ENCODE assay signal across 31 cellular contexts in genomic region chr10:27771231-27771630, GRCh38. TPM values are rescaled to one million over a fixed set of nuclear protein-coding genes. Genes with fewer than 3 reads are reported as not detected.
A peak's percentile ranks its signal among the peaks of the same experiment; 100 is the strongest.
DNase-seq lines count a peak whose midpoint lies in the region; ATAC-seq and TF ChIP-seq lines count a peak whose summit lies in the region.
"Had no signal": no experiment of that assay in that cellular context is flagged by ENCODE, and none has a peak within 500 bp of the region (broad histone marks: within the 10 kb centered on the region; RNA-seq: fewer than 3 reads in every experiment).

No MANE protein-coding gene starts in this region.

- no peak overlapping the region for H3K27ac ChIP-seq in CD8-positive, alpha-beta T cell (ENCODE audit: low read depth, low read length)
- H3K27ac ChIP-seq: breast epithelium, coronary artery, foreskin keratinocyte, heart left ventricle, RWPE1 had no signal

- no peaks in the 10 kb centered on the region for H3K4me1 ChIP-seq in CD8-positive, alpha-beta T cell (ENCODE audit: insufficient read depth, low read length)
- H3K4me1 ChIP-seq: BE2C, breast epithelium, Caco-2, foreskin keratinocyte, heart left ventricle had no signal

- H3K4me1 Mint-ChIP-seq in activated T-cell treated with anti-CD3 and anti-CD28 coated beads, Interleukin-2, amount 50 U/mL, for 4 hours (ENCODE audit: low read depth): no peaks in the 10 kb centered on the region
- H3K4me1 Mint-ChIP-seq in activated T-cell treated with anti-CD3 and anti-CD28 coated beads, Interleukin-2, amount 50 U/mL, for 24 hours (ENCODE audit: low read depth): peaks cover 5% of the 10 kb centered on the region
- peaks cover 12% of the 10 kb centered on the region for H3K4me1 Mint-ChIP-seq in activated naive CD8-positive, alpha-beta T cell treated with anti-CD3 and anti-CD28 coated beads for 36 hours
- no peaks in the 10 kb centered on the region for H3K4me1 Mint-ChIP-seq in CD8-positive, alpha-beta T cell (ENCODE audit: low read depth)

- no peak overlapping the region for H3K4me3 Mint-ChIP-seq in activated T-cell treated with anti-CD3 and anti-CD28 coated beads, Interleukin-2, amount 50 U/mL, for 4 hours
- no peak overlapping the region for H3K4me3 Mint-ChIP-seq in activated T-cell treated with anti-CD3 and anti-CD28 coated beads, Interleukin-2, amount 50 U/mL, for 24 hours
- no peak overlapping the region for H3K4me3 Mint-ChIP-seq in activated naive CD8-positive, alpha-beta T cell treated with anti-CD3 and anti-CD28 coated beads for 36 hours
- no peak overlapping the region for H3K4me3 Mint-ChIP-seq in CD8-positive, alpha-beta T cell
- H3K4me3 Mint-ChIP-seq: naive thymus-derived CD8-positive, alpha-beta T cell; type B pancreatic cell had no signal

- peaks cover 52% of the 10 kb centered on the region for H3K27me3 Mint-ChIP-seq in activated T-cell treated with anti-CD3 and anti-CD28 coated beads, Interleukin-2, amount 50 U/mL, for 4 hours (ENCODE audit: low read depth)
- H3K27me3 Mint-ChIP-seq in activated T-cell treated with anti-CD3 and anti-CD28 coated beads, Interleukin-2, amount 50 U/mL, for 24 hours: peaks cover 49% of the 10 kb centered on the region
- peaks cover 71% of the 10 kb centered on the region for H3K27me3 Mint-ChIP-seq in activated naive CD8-positive, alpha-beta T cell treated with anti-CD3 and anti-CD28 coated beads for 36 hours
- H3K27me3 Mint-ChIP-seq in CD8-positive, alpha-beta T cell (ENCODE audit: low read depth): peaks cover 43% of the 10 kb centered on the region

- intact Hi-C loops in CD8-positive, alpha-beta T cell (cut with DNase I, micrococcal nuclease): no loop called here

- no peak overlapping the region for H3K27ac Mint-ChIP-seq in activated T-cell treated with anti-CD3 and anti-CD28 coated beads, Interleukin-2, amount 50 U/mL, for 24 hours
- H3K27ac Mint-ChIP-seq in activated naive CD8-positive, alpha-beta T cell treated with anti-CD3 and anti-CD28 coated beads for 36 hours: no peak overlapping the region
- no peak overlapping the region for H3K27ac Mint-ChIP-seq in CD8-positive, alpha-beta T cell
- H3K27ac Mint-ChIP-seq: naive thymus-derived CD8-positive, alpha-beta T cell; type B pancreatic cell had no signal

- POLR2A ChIA-PET in CD8-positive, alpha-beta T cell (lab: Charles Lee): no interaction called here

- no peak for DNase-seq in activated T-cell treated with anti-CD3 and anti-CD28 coated beads, Interleukin-2, amount 50 U/mL, for 4 hours
- DNase-seq in activated T-cell treated with anti-CD3 and anti-CD28 coated beads, Interleukin-2, amount 50 U/mL, for 24 hours: no peak
- peak; percentile 28 for DNase-seq in Jurkat, Clone E6-1 (ENCODE audit: low read depth, low spot score)
- peak; percentile 73 for DNase-seq in activated naive CD8-positive, alpha-beta T cell treated with anti-CD3 and anti-CD28 coated beads for 36 hours
- DNase-seq in stimulated activated CD8-positive, alpha-beta memory T cell treated with anti-CD3 and anti-CD28 coated beads, Interleukin-7, amount 100 ng/mL, for 48 hours (ENCODE audit: extremely low read depth in 1 of 2, low read depth in 1 of 2): peak; percentile 30 to 43
- DNase-seq in CD8-positive, alpha-beta T cell: no peak
- no peak for DNase-seq in NCI-H1694 treated with DMSO at 0.1 percent for 48 hours (lab: John Stamatoyannopoulos, UW)
- DNase-seq: ACHN; activated CD4-positive, CD25-positive, alpha-beta regulatory T cell; activated gamma-delta T cell; BE2C; Caco-2; effector memory CD4-positive, alpha-beta T cell; foreskin keratinocyte; GDM1; heart left ventricle; KBM-7; MG63; naive thymus-derived CD8-positive, alpha-beta T cell; NCI-H2081; NCI-H2227 treated with DMSO at 0.1 percent for 48 hours; substantia nigra; T-helper 1 cell had no signal

- H3K27me3 ChIP-seq in CD8-positive, alpha-beta T cell (ENCODE audit: insufficient read depth, low read length): no peaks in the 10 kb centered on the region
- H3K27me3 ChIP-seq: BE2C, MG63 had no signal

- H3K4me3 ChIP-seq in Jurkat, Clone E6-1 (ENCODE audit: low read length): no peak overlapping the region
- H3K4me3 ChIP-seq in CD8-positive, alpha-beta T cell (ENCODE audit: low read depth, low read length): no peak overlapping the region
- H3K4me3 ChIP-seq: breast epithelium, coronary artery, heart left ventricle, MG63 had no signal

- TF ChIP-seq CTCF in CD8-positive, alpha-beta T cell (IDR thresholded peaks at IDR 0.05): no peak

- peak; percentile 35 to 40 for ATAC-seq in activated T-cell treated with anti-CD3 and anti-CD28 coated beads, Interleukin-2, amount 50 U/mL, for 4 hours
- no peak for ATAC-seq in CD8-positive, alpha-beta T cell
- no peak for ATAC-seq in GM19324 (IDR thresholded peaks at IDR 0.05; ENCODE audit: low FRiP score, unreplicated experiment)
- ATAC-seq: foreskin keratinocyte, HCT116, heart left ventricle had no signal

- H3K36me3 ChIP-seq in CD8-positive, alpha-beta T cell (ENCODE audit: insufficient read depth, low read length): no peaks in the 10 kb centered on the region
- H3K36me3 ChIP-seq: BE2C, breast epithelium, heart left ventricle, MG63 had no signal

- H3K36me3 Mint-ChIP-seq in activated T-cell treated with anti-CD3 and anti-CD28 coated beads, Interleukin-2, amount 50 U/mL, for 4 hours (ENCODE audit: insufficient read depth): no peaks in the 10 kb centered on the region
- no peaks in the 10 kb centered on the region for H3K36me3 Mint-ChIP-seq in activated T-cell treated with anti-CD3 and anti-CD28 coated beads, Interleukin-2, amount 50 U/mL, for 24 hours (ENCODE audit: low read depth)
- peaks cover 2% of the 10 kb centered on the region for H3K36me3 Mint-ChIP-seq in activated naive CD8-positive, alpha-beta T cell treated with anti-CD3 and anti-CD28 coated beads for 36 hours
- no peaks in the 10 kb centered on the region for H3K36me3 Mint-ChIP-seq in CD8-positive, alpha-beta T cell
- H3K36me3 Mint-ChIP-seq: naive thymus-derived CD8-positive, alpha-beta T cell; type B pancreatic cell had no signal

- H3K9me3 Mint-ChIP-seq in activated T-cell treated with anti-CD3 and anti-CD28 coated beads, Interleukin-2, amount 50 U/mL, for 4 hours: no peaks in the 10 kb centered on the region
- H3K9me3 Mint-ChIP-seq in activated T-cell treated with anti-CD3 and anti-CD28 coated beads, Interleukin-2, amount 50 U/mL, for 24 hours: no peaks in the 10 kb centered on the region
- no peaks in the 10 kb centered on the region for H3K9me3 Mint-ChIP-seq in activated naive CD8-positive, alpha-beta T cell treated with anti-CD3 and anti-CD28 coated beads for 36 hours
- no peaks in the 10 kb centered on the region for H3K9me3 Mint-ChIP-seq in CD8-positive, alpha-beta T cell
- H3K9me3 Mint-ChIP-seq: type B pancreatic cell had no signal

- H3K9me3 ChIP-seq in CD8-positive, alpha-beta T cell (ENCODE audit: low read length): no peaks in the 10 kb centered on the region
- H3K9me3 ChIP-seq: BE2C, breast epithelium, heart left ventricle, MG63 had no signal

- CTCF ChIA-PET in CD8-positive, alpha-beta T cell (lab: Charles Lee): no interaction called here

RNA-seq across cellular contexts. Expression of gene MKX, which starts 25.6 kb away (rescaled TPM):
- total RNA-seq in activated T-cell treated with anti-CD3 and anti-CD28 coated beads, Interleukin-2, amount 50 U/mL, for 4 hours: under 1 TPM; 0.37 to 0.95 (median 0.38) TPM
- not detected for polyA plus RNA-seq in Jurkat, Clone E6-1 (2012; ENCODE audit: insufficient read depth, insufficient read length)
- 1 to 10 TPM in 1 of 2 experiments, under 1 TPM in 1; 0.58 to 1.1 TPM for total RNA-seq in activated naive CD8-positive, alpha-beta T cell treated with anti-CD3 and anti-CD28 coated beads for 36 hours
- total RNA-seq in CD8-positive, alpha-beta T cell: not detected
- total RNA-seq: naive thymus-derived CD8-positive, alpha-beta T cell; pulmonary artery endothelial cell; SK-MEL-5 had no signal
- polyA plus RNA-seq: foreskin keratinocyte; naive thymus-derived CD8-positive, alpha-beta T cell had no signal

Comparison
In these comparisons a context has a peak if more than half of its experiments do, and no peak if none do; other contexts are left out.
1. ATAC-seq: peak in activated T-cell treated with anti-CD3 and anti-CD28 coated beads, Interleukin-2, amount 50 U/mL, for 4 hours (2 of 2); none in CD8-positive, alpha-beta T cell (single experiment) and GM19324 (single experiment).
2. DNase-seq: peak in Jurkat, Clone E6-1 (single experiment), activated naive CD8-positive, alpha-beta T cell treated with anti-CD3 and anti-CD28 coated beads for 36 hours (single experiment) and stimulated activated CD8-positive, alpha-beta memory T cell treated with anti-CD3 and anti-CD28 coated beads, Interleukin-7, amount 100 ng/mL, for 48 hours (2 of 2); none in activated T-cell treated with anti-CD3 and anti-CD28 coated beads, Interleukin-2, amount 50 U/mL, for 4 hours (single experiment), activated T-cell treated with anti-CD3 and anti-CD28 coated beads, Interleukin-2, amount 50 U/mL, for 24 hours (single experiment), CD8-positive, alpha-beta T cell (0 of 7) and NCI-H1694 treated with DMSO at 0.1 percent for 48 hours (single experiment).